8 cellular contexts compared by ENCODE assay signal in genomic region chr7:77537136-77537594, GRCh38. TPM values are rescaled to one million over a fixed set of nuclear protein-coding genes. Genes with fewer than 3 reads are reported as not detected.
A peak's percentile ranks its signal among the peaks of the same experiment; 100 is the strongest.
DNase-seq lines count a peak whose midpoint lies in the region; FAIRE-seq and TF ChIP-seq lines count a peak whose summit lies in the region.

TSS of gene PTPN12 (plus strand) at chr7:77537295. CDS start at chr7:77537547, 252 bp downstream.

- peaks cover 12% of the 10 kb centered on the region for H4K20me1 ChIP-seq in keratinocyte (ENCODE audit: control insufficient read depth, extremely low read depth, insufficient read depth, low read length)

- H3K9me1 ChIP-seq in keratinocyte (ENCODE audit: control insufficient read depth, extremely low read depth, insufficient read depth, low read length), result peaks cover 4% of the 10 kb centered on the region

- H3K9ac ChIP-seq in keratinocyte (ENCODE audit: control insufficient read depth, extremely low read depth, insufficient read depth, low read length), result peak within 1 kb of the TSS; percentile 94

- H3K4me3 ChIP-seq in HFF-Myc (replicated peaks; ENCODE audit: low read depth, low read length), result peak within 1 kb of the TSS; percentile 91
- peak within 1 kb of the TSS; percentile 93 to 96 (median 95) for H3K4me3 ChIP-seq in keratinocyte (ENCODE audit: control insufficient read depth in 2 of 3, extremely low read depth in 1 of 3, insufficient read depth in 2 of 3, low read depth in 1 of 3, low read length in 3 of 3)
- peak within 1 kb of the TSS; percentile 66 to 97 (median 88) for H3K4me3 ChIP-seq in spleen

- peaks cover 44% of the 10 kb centered on the region for H3K79me2 ChIP-seq in keratinocyte (ENCODE audit: control insufficient read depth, insufficient read depth, low read length)

- no peak for FAIRE-seq in keratinocyte (lab: Jason Lieb, UNC)

- peak within 1 kb of the TSS; percentile 94 for H3K4me2 ChIP-seq in keratinocyte (ENCODE audit: control insufficient read depth, extremely low read depth, insufficient read depth, low read depth, low read length)

- H3K4me1 ChIP-seq in keratinocyte (ENCODE audit: control insufficient read depth, extremely low read depth, insufficient read depth, low read length) (peaks cover 33% of the 10 kb centered on the region), spleen (peaks cover 12 to 65% (median 46%) of the 10 kb centered on the region in 6 donors)

- no peak for TF ChIP-seq POLR2A in spleen (IDR thresholded peaks at IDR 0.05)

- H3K9me3 ChIP-seq in keratinocyte (ENCODE audit: control insufficient read depth, low read depth, low read length) (no peaks in the 10 kb centered on the region), spleen (no peaks in the 10 kb centered on the region)

- H3K36me3 ChIP-seq in keratinocyte (ENCODE audit: control insufficient read depth in 2 of 2, extremely low read depth in 1 of 2, insufficient read depth in 2 of 2, low read length in 2 of 2), result no peaks in the 10 kb centered on the region
- no peaks in the 10 kb centered on the region for H3K36me3 ChIP-seq in spleen

- CTCF ChIA-PET in MCF 10A (lab: Yijun Ruan, JAX), result no interaction called here

- intact Hi-C loops in MCF 10A (cut with micrococcal nuclease), result loop anchor here (5.0 to 10.0 kb wide), 3 partner anchors 45 to 202 kb away; no protein-coding TSS in a partner anchor
- intact Hi-C loops in spleen (cut with DNase I; ENCODE audit: low total_unique reads), result no loop called here

- H3K27me3 Mint-ChIP-seq in MCF 10A (ENCODE audit: insufficient read depth, unreplicated experiment), result no peaks in the 10 kb centered on the region

- no TSS peak for BruUV-seq in MCF 10A (replicated peaks; lab: Mats Ljungman, UMichigan)

- WGBS in spleen, 5 donors, result 0 to 1% (median 1%) methylated on average over 21 to 45 of the region's 47 CpGs

- H3K27ac Mint-ChIP-seq in MCF 10A (ENCODE audit: low read depth, unreplicated experiment), result peak within 1 kb of the TSS; percentile 86

- H3K36me3 Mint-ChIP-seq in MCF 10A (ENCODE audit: insufficient read depth, unreplicated experiment), result no peaks in the 10 kb centered on the region

- H3K4me3 Mint-ChIP-seq in MCF 10A (ENCODE audit: unreplicated experiment), result peak within 1 kb of the TSS; percentile 78

- TF ChIP-seq CTCF in HFF-Myc (IDR thresholded peaks at IDR 0.05; ENCODE audit: low read depth, low read length, missing control alignments) (no peak), MCF 10A (IDR thresholded peaks at IDR 0.05; ENCODE audit: unreplicated experiment) (no peak), keratinocyte (optimal IDR thresholded peaks at IDR 0.05 in 1 of 3, IDR thresholded peaks at IDR 0.05 in 1 of 3, conservative IDR thresholded peaks at IDR 0.05 in 1 of 3; ENCODE audit: extremely low read depth in 1 of 3, insufficient read depth in 2 of 3, low read length in 3 of 3) (no peak), spleen (IDR thresholded peaks at IDR 0.05 in 8 of 11, conservative IDR thresholded peaks at IDR 0.05 in 3 of 11) (no peak)

- no peaks in the 10 kb centered on the region for H3K9me3 Mint-ChIP-seq in MCF 10A (ENCODE audit: unreplicated experiment)

- peak; percentile 54 for DNase-seq in DMS53 treated with DMSO at 0.1 percent for 48 hours (lab: John Stamatoyannopoulos, UW; ENCODE audit: unreplicated experiment)
- no peak for DNase-seq in DMS53 (lab: John Stamatoyannopoulos, UW)
- peak; percentile 6 for DNase-seq in HFF-Myc (ENCODE audit: extremely low read depth, low read depth)
- DNase-seq in NCI-H2081 treated with DMSO at 0.1 percent for 48 hours (lab: John Stamatoyannopoulos, UW), result peak; percentile 48
- no peak for DNase-seq in MCF 10A (ENCODE audit: unreplicated experiment)
- DNase-seq in keratinocyte (ENCODE audit: low read depth, low spot score), result no peak
- no peak for DNase-seq in spleen
- DNase-seq in EL, result no peak

- peaks cover 14% of the 10 kb centered on the region for H3K4me1 Mint-ChIP-seq in MCF 10A (ENCODE audit: insufficient read depth, unreplicated experiment)

- H3K27ac ChIP-seq in keratinocyte (ENCODE audit: control insufficient read depth, insufficient read depth, low read length) (peak within 1 kb of the TSS; percentile 99), spleen (peak within 1 kb of the TSS; percentile 85 to 99 (median 96))

- dilution Hi-C loops in keratinocyte (cut with MboI; ENCODE audit: extremely low pct_ligation_motif_present, low sequenced_read_pairs), result no loop called here

- POLR2A ChIA-PET in MCF 10A (lab: Yijun Ruan, JAX), result interaction anchor here (0.5 to 2.2 kb wide), 15 partner anchors 8 to 258 kb away, joined by 3 to 11 read pairs (median 4); no protein-coding TSS in a partner anchor

- no peaks in the 10 kb centered on the region for H3K27me3 ChIP-seq in keratinocyte (ENCODE audit: control insufficient read depth, extremely low read depth, insufficient read depth, low read length)
- no peaks in the 10 kb centered on the region for H3K27me3 ChIP-seq in spleen (replicated peaks in 1 of 7)

- peak within 1 kb of the TSS; percentile 89 for H2AFZ ChIP-seq in keratinocyte (ENCODE audit: control insufficient read depth, low read length)

RNA-seq across cellular contexts. Expression of gene PTPN12, which starts in this region (rescaled TPM):
- total RNA-seq in MCF 10A (2022) (104 and 105 TPM in 2 replicates), spleen (100 to 1,000 TPM in 6 of 7 donors, 10 to 100 TPM in 1; 78.9 to 183 (median 135) TPM)
- polyA plus RNA-seq in keratinocyte (46.9 to 61.1 TPM (median 53.1 TPM) in 3 replicates), spleen (10 to 100 TPM; 32.1 to 53.5 (median 36.6) TPM)
- polyA plus RNA-seq in keratinocyte (2011; ENCODE audit: low read depth), result 136 TPM
- 36.6 and 72.4 TPM in 2 replicates for polyA plus RNA-seq in keratinocyte (2011; cell fraction: cytosol; rRNA removed)
- polyA plus RNA-seq in keratinocyte (2011; cell fraction: nucleus; rRNA removed), result 80.9 and 83.7 TPM in 2 replicates
- 52.7 and 58.2 TPM in 2 replicates for polyA plus RNA-seq in keratinocyte (2012; ENCODE audit: low replicate concordance)
- polyA minus RNA-seq in keratinocyte, result 33.2 to 101 TPM (median 77.0 TPM) in 3 replicates
- polyA minus RNA-seq in keratinocyte (2011; cell fraction: cytosol; rRNA and poly(A)+ RNA removed), result 23.8 TPM
- polyA minus RNA-seq in keratinocyte (2011; cell fraction: nucleus; rRNA and poly(A)+ RNA removed), result 47.2 and 112 TPM in 2 replicates

Comparison
In these comparisons a context has a peak if more than half of its experiments do, and no peak if none do; other contexts are left out.
1. DNase-seq: peak in DMS53 treated with DMSO at 0.1 percent for 48 hours (single experiment), HFF-Myc (single experiment) and NCI-H2081 treated with DMSO at 0.1 percent for 48 hours (single experiment); none in DMS53 (single experiment), MCF 10A (single experiment), keratinocyte (single experiment), spleen (single experiment) and EL (single experiment).
2. Peak in every context shown above with its lines, with median percentiles within 50 percentile points of each other: H3K4me3 ChIP-seq.